ENCODE assay signal across 1 cellular context in the genomic region with DNA sequence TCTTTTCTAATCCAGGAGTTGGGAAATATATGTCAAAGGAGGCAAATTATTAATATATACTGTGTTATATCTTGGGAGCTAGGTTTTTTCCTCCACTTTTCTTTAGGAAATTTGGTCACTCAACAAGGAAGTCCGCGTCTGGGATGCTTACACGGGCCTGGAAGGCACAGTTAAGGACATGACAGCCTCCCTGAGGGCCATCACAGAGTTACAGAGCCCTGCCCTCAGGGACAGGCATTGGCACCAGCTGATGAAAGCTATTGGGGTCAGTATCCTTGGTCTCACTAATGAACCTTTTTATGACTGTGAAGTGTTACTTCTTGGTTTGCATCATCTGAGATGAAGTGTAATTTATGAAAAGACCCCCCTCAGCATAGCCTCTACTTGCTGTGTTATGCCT.
TF ChIP-seq lines count a peak whose summit lies in the region.

No MANE protein-coding gene starts in this region.

TF ChIP-seq in SK-N-SH treated with all-trans-retinoic acid at 6 μM for 48 hours, 23 proteins besides CTCF, POLR2A, EP300 and RAD21 (continued from another document):
- TF ChIP-seq ZC3H10 (CRISPR knock-in tag; IDR thresholded peaks at IDR 0.05) (no peak), ZNF70 (CRISPR knock-in tag; IDR thresholded peaks at IDR 0.05) (no peak), PPARA (CRISPR knock-in tag; IDR thresholded peaks at IDR 0.05; ENCODE audit: borderline replicate concordance) (no peak)
